Comparison of ENCODE assay signal across 16 cellular contexts in the genomic region with DNA sequence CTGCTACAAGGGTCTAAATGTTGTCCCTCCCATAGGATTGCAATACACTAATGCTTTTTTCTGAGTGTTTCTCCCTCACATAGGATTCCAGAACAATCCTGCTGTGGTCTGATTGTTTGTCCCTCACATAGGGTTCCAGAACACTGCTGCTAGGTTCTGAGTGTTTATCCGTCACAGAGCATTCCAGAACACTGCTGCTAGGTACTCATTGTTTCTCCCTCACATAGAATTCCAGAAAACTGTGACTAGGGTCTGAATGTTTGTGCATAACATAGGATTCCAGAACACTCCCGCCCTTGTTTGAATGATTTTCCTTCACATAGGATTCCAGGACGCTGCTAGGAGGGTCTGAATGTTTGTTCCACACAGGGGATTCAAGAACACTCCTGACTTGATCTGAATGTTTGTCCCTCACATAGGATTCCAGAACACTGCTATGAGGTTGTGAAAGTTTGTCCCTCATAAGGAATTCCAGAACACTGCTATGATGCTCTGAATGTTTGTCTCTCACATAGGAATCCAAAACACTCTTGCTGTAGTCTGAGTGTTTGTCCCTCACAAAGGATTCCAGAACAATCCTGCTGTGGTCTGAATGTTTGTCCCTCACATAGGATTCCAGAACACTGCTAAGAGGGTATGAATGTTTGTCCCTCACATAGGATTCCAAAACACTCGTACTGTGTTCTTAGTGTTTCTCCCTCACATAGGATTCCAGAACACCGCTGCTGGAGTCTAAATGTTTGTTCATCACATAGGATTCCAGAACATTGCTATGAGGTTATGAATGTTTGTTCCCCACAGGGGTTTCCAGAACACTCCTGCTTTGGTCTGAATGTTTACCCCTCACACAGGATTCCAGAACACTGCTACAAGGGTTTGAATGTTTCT.
DNase-seq lines count a peak whose midpoint lies in the region; ATAC-seq and TF ChIP-seq lines count a peak whose summit lies in the region.
"Had no signal": no experiment of that assay in that cellular context is flagged by ENCODE, and none has a peak within 500 bp of the region (broad histone marks: within the 10 kb centered on the region; RNA-seq: fewer than 3 reads in every experiment).

No MANE protein-coding gene starts in this region.

- H3K79me2 ChIP-seq in MM.1S (ENCODE audit: low read length): no peaks in the 10 kb centered on the region

- H3K4me3 ChIP-seq in gastroesophageal sphincter (no peak overlapping the region), vagina (no peak overlapping the region), MM.1S (ENCODE audit: low read length) (no peak overlapping the region)
- H3K4me3 ChIP-seq in naive thymus-derived CD4-positive, alpha-beta T cell (ENCODE audit: low read length): no peak overlapping the region

- no peak overlapping the region for H3K27ac ChIP-seq in gastroesophageal sphincter
- H3K27ac ChIP-seq in naive thymus-derived CD4-positive, alpha-beta T cell (ENCODE audit: low read depth, low read length): no peak overlapping the region
- no peak overlapping the region for H3K27ac ChIP-seq in vagina
- H3K27ac ChIP-seq in MM.1S (ENCODE audit: low read length): no peak overlapping the region

- H3K4me2 ChIP-seq in MM.1S (ENCODE audit: low read depth, low read length): no peak overlapping the region

- no peaks in the 10 kb centered on the region for H4K20me1 ChIP-seq in MM.1S (ENCODE audit: insufficient read depth, low read length)

- no peaks in the 10 kb centered on the region for H3K4me1 Mint-ChIP-seq in naive thymus-derived CD4-positive, alpha-beta T cell
- no peaks in the 10 kb centered on the region for H3K4me1 Mint-ChIP-seq in CD14-positive monocyte

- peaks cover 4 to 65% (median 39%) of the 10 kb centered on the region in 5 donors for H3K36me3 Mint-ChIP-seq in naive thymus-derived CD4-positive, alpha-beta T cell
- no peaks in the 10 kb centered on the region for H3K36me3 Mint-ChIP-seq in CD14-positive monocyte

- no peaks in the 10 kb centered on the region for H3K27me3 ChIP-seq in gastroesophageal sphincter
- no peaks in the 10 kb centered on the region for H3K27me3 ChIP-seq in naive thymus-derived CD4-positive, alpha-beta T cell (ENCODE audit: control insufficient read depth in 2 of 2, insufficient read depth in 2 of 2, low read length in 2 of 2)
- H3K27me3 ChIP-seq in vagina: no peaks in the 10 kb centered on the region
- H3K27me3 ChIP-seq in MM.1S (replicated peaks; ENCODE audit: insufficient read depth, low read length): no peaks in the 10 kb centered on the region

- no peaks in the 10 kb centered on the region for H3F3A ChIP-seq in MM.1S (ENCODE audit: insufficient read depth, low read length)

- TF ChIP-seq CTCF in gastroesophageal sphincter (IDR thresholded peaks at IDR 0.05) (no peak), vagina (IDR thresholded peaks at IDR 0.05) (no peak), CD14-positive monocyte (IDR thresholded peaks at IDR 0.05) (no peak), MM.1S (IDR thresholded peaks at IDR 0.05; ENCODE audit: low read length) (no peak)

- H3K27me3 Mint-ChIP-seq in naive thymus-derived CD4-positive, alpha-beta T cell: peaks cover 0 to 13% (median 9%) of the 10 kb centered on the region in 5 donors
- no peaks in the 10 kb centered on the region for H3K27me3 Mint-ChIP-seq in CD14-positive monocyte (ENCODE audit: low read depth in 3 of 3)
- H3K27me3 Mint-ChIP-seq: IgD-negative memory B cell had no signal

- H3K4me1 ChIP-seq in gastroesophageal sphincter: no peaks in the 10 kb centered on the region
- no peaks in the 10 kb centered on the region for H3K4me1 ChIP-seq in naive thymus-derived CD4-positive, alpha-beta T cell (ENCODE audit: control insufficient read depth in 2 of 2, insufficient read depth in 2 of 2, low read length in 2 of 2)
- no peaks in the 10 kb centered on the region for H3K4me1 ChIP-seq in vagina
- H3K4me1 ChIP-seq in MM.1S (ENCODE audit: low read length): no peaks in the 10 kb centered on the region

- H3K27ac Mint-ChIP-seq in naive thymus-derived CD4-positive, alpha-beta T cell: no peak overlapping the region
- no peak overlapping the region for H3K27ac Mint-ChIP-seq in CD14-positive monocyte

- no peak for TF ChIP-seq EP300 in gastroesophageal sphincter (IDR thresholded peaks at IDR 0.05)

- H3K4me3 Mint-ChIP-seq in naive thymus-derived CD4-positive, alpha-beta T cell: no peak overlapping the region
- H3K4me3 Mint-ChIP-seq in CD14-positive monocyte: no peak overlapping the region
- H3K4me3 Mint-ChIP-seq: IgD-negative memory B cell had no signal

- H3K36me3 ChIP-seq in gastroesophageal sphincter (peaks cover 0 to 20% of the 10 kb centered on the region in 2 donors), vagina (peaks cover 0 to 8% of the 10 kb centered on the region in 2 donors), MM.1S (replicated peaks; ENCODE audit: insufficient read depth, low read length) (no peaks in the 10 kb centered on the region)
- no peaks in the 10 kb centered on the region for H3K36me3 ChIP-seq in naive thymus-derived CD4-positive, alpha-beta T cell (ENCODE audit: control insufficient read depth in 2 of 3, insufficient read depth in 3 of 3, low read length in 3 of 3)

- H3K9me2 ChIP-seq in MM.1S (replicated peaks; ENCODE audit: insufficient read depth, low read length): no peaks in the 10 kb centered on the region

- no peak overlapping the region for H3K9ac ChIP-seq in MM.1S (ENCODE audit: low read length)

- H3K9me3 Mint-ChIP-seq in naive thymus-derived CD4-positive, alpha-beta T cell: peaks cover 5 to 98% (median 92%) of the 10 kb centered on the region in 11 donors
- peaks cover 59 to 79% (median 74%) of the 10 kb centered on the region in 7 donors for H3K9me3 Mint-ChIP-seq in CD14-positive monocyte

- ATAC-seq in Right ventricle myocardium superior (ENCODE audit: poor library complexity) (peak; percentile 27), gastroesophageal sphincter (peak; percentile 31), HG03565 (IDR thresholded peaks at IDR 0.05; ENCODE audit: unreplicated experiment) (no peak)
- ATAC-seq in naive thymus-derived CD4-positive, alpha-beta T cell: peak; percentile 19

- CTCF ChIA-PET in naive thymus-derived CD4-positive, alpha-beta T cell (lab: Charles Lee): no interaction called here

- DNase-seq in Right ventricle myocardium superior (no peak), cardiac septum (ENCODE audit: low spot score) (no peak), vagina (ENCODE audit: extremely low spot score in 2 of 2) (peak; percentile 85 to 94), CD14-positive monocyte (ENCODE audit: low spot score) (no peak), MM.1S (no peak)
- DNase-seq in naive thymus-derived CD4-positive, alpha-beta T cell: no peak
- DNase-seq: DMS53, HCEC 1CT, NCI-H1436, NCI-H2081, NCI-H226, NCI-H526, OCI-M1 had no signal

- intact Hi-C loops in Right ventricle myocardium superior (cut with DNase I) (no loop called here), cardiac septum (cut with DNase I) (no loop called here), vagina (cut with DNase I) (no loop called here), CD14-positive monocyte (cut with micrococcal nuclease) (no loop called here)
- intact Hi-C loops in naive thymus-derived CD4-positive, alpha-beta T cell (cut with micrococcal nuclease): no loop called here

- 50 to 56% methylated on average over 5 of the region's 5 CpGs for WGBS in gastroesophageal sphincter (ENCODE audit: low coverage in 1 of 2), 2 donors

- no peak overlapping the region for H2AFZ ChIP-seq in MM.1S (ENCODE audit: low read length)

- POLR2A ChIA-PET in naive thymus-derived CD4-positive, alpha-beta T cell (lab: Charles Lee): no interaction called here

- TF ChIP-seq POLR2A in gastroesophageal sphincter (IDR thresholded peaks at IDR 0.05) (no peak), vagina (IDR thresholded peaks at IDR 0.05) (no peak)

- H3K9me3 ChIP-seq in gastroesophageal sphincter: peaks cover 11 to 94% (median 16%) of the 10 kb centered on the region in 3 donors
- peaks cover 0 to 65% (median 24%) of the 10 kb centered on the region in 3 experiments for H3K9me3 ChIP-seq in naive thymus-derived CD4-positive, alpha-beta T cell (ENCODE audit: control insufficient read depth in 2 of 3, low read length in 3 of 3)
- peaks cover 71% of the 10 kb centered on the region for H3K9me3 ChIP-seq in vagina
- H3K9me3 ChIP-seq in MM.1S (replicated peaks; ENCODE audit: insufficient read depth, low read length): no peaks in the 10 kb centered on the region

Comparison
In these comparisons a context has a peak if more than half of its experiments do, and no peak if none do; other contexts are left out.
1. DNase-seq: peak in vagina (2 of 2); none in Right ventricle myocardium superior (single experiment), cardiac septum (single experiment), naive thymus-derived CD4-positive, alpha-beta T cell (0 of 9), CD14-positive monocyte (single experiment) and MM.1S (single experiment).